Comparison of ENCODE assay signal across 23 cellular contexts in the genomic region with DNA sequence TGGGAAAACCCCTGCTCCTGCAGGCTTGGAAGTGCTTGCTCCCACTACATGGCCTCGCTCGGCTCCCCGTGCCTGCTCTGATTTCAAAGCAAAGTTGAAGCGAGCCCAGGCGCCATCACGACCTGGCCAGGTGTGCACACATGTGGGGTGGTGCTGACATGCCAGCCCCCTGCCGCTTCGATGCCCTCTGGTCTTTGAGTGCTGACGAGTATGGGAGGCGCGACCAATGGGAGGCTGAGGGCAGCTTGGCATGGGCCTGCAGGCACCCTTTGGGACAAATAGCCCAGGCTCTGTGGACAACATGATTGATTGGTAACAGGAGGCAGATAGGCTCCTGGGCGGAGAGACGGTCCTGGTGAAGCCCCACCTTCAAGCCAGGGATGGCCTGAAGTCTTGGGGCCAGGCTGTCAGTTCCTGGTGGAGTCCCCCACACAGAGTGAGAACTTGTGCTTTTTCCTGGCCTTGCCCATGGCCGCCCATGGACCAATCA.
A peak's percentile ranks its signal among the peaks of the same experiment; 100 is the strongest.
DNase-seq lines count a peak whose midpoint lies in the region; ATAC-seq and TF ChIP-seq lines count a peak whose summit lies in the region.
"Had no signal": no experiment of that assay in that cellular context is flagged by ENCODE, and none has a peak within 500 bp of the region (broad histone marks: within the 10 kb centered on the region; RNA-seq: fewer than 3 reads in every experiment).

No MANE protein-coding gene starts in this region.

- H3K4me1 Mint-ChIP-seq in naive thymus-derived CD4-positive, alpha-beta T cell: no peaks in the 10 kb centered on the region
- H3K4me1 Mint-ChIP-seq: CD4-positive, alpha-beta memory T cell had no signal

- POLR2A ChIA-PET in naive thymus-derived CD4-positive, alpha-beta T cell (lab: Charles Lee): no interaction called here

- H3K36me3 Mint-ChIP-seq in naive thymus-derived CD4-positive, alpha-beta T cell: no peaks in the 10 kb centered on the region
- H3K36me3 Mint-ChIP-seq: CD4-positive, alpha-beta memory T cell had no signal

- H3K27ac Mint-ChIP-seq in naive thymus-derived CD4-positive, alpha-beta T cell: no peak overlapping the region
- H3K27ac Mint-ChIP-seq: CD4-positive, alpha-beta memory T cell had no signal

- ATAC-seq in RWPE2 (ENCODE audit: low read depth): no peak
- ATAC-seq in naive thymus-derived CD4-positive, alpha-beta T cell: peak; percentile 14
- peak; percentile 28 for ATAC-seq in stimulated activated naive CD8-positive, alpha-beta T cell treated with anti-CD3 and anti-CD28 coated beads, Interleukin-15, Interleukin-2, amounts not matched to agents 100 U/mL and 50 U/mL, for 24 hours
- ATAC-seq: Panc1 had no signal

- intact Hi-C loops in naive thymus-derived CD4-positive, alpha-beta T cell (cut with micrococcal nuclease): no loop called here

- H3K9me3 ChIP-seq in RWPE2 (ENCODE audit: severe bottlenecking): no peaks in the 10 kb centered on the region
- H3K9me3 ChIP-seq in naive thymus-derived CD4-positive, alpha-beta T cell (ENCODE audit: control insufficient read depth in 2 of 3, low read length in 3 of 3): no peaks in the 10 kb centered on the region
- H3K9me3 ChIP-seq: Caco-2 had no signal

- H3K27me3 ChIP-seq in RWPE2 (ENCODE audit: insufficient read depth, poor library complexity, severe bottlenecking): no peaks in the 10 kb centered on the region
- H3K27me3 ChIP-seq in naive thymus-derived CD4-positive, alpha-beta T cell (ENCODE audit: control insufficient read depth in 2 of 2, insufficient read depth in 2 of 2, low read length in 2 of 2): no peaks in the 10 kb centered on the region
- H3K27me3 ChIP-seq: BLaER1 treated with 17β-estradiol and CSF1 and Interleukin-3, amounts not matched to agents 10 nM and 100 nM had no signal

- H3K9me3 Mint-ChIP-seq in naive thymus-derived CD4-positive, alpha-beta T cell: no peaks in the 10 kb centered on the region

- no peak for TF ChIP-seq CTCF in RWPE2 (IDR thresholded peaks at IDR 0.05; ENCODE audit: poor library complexity, severe bottlenecking)

- H3K4me3 ChIP-seq in RWPE2 (ENCODE audit: severe bottlenecking): no peak overlapping the region
- no peak overlapping the region for H3K4me3 ChIP-seq in naive thymus-derived CD4-positive, alpha-beta T cell (ENCODE audit: low read length)
- H3K4me3 ChIP-seq: BLaER1 treated with 17β-estradiol and CSF1 and Interleukin-3, amounts not matched to agents 10 nM and 100 nM had no signal

- CTCF ChIA-PET in naive thymus-derived CD4-positive, alpha-beta T cell (lab: Charles Lee): no interaction called here

- H3K4me3 Mint-ChIP-seq in naive thymus-derived CD4-positive, alpha-beta T cell: no peak overlapping the region
- H3K4me3 Mint-ChIP-seq: CD4-positive, alpha-beta memory T cell had no signal

- H3K27me3 Mint-ChIP-seq in naive thymus-derived CD4-positive, alpha-beta T cell: no peaks in the 10 kb centered on the region
- H3K27me3 Mint-ChIP-seq: CD4-positive, alpha-beta memory T cell had no signal

- no peak overlapping the region for H3K27ac ChIP-seq in RWPE2 (ENCODE audit: poor library complexity, severe bottlenecking)
- H3K27ac ChIP-seq in naive thymus-derived CD4-positive, alpha-beta T cell (ENCODE audit: low read depth, low read length): no peak overlapping the region
- H3K27ac ChIP-seq: 22Rv1; BLaER1 treated with 17β-estradiol and CSF1 and Interleukin-3, amounts not matched to agents 10 nM and 100 nM had no signal

- no peaks in the 10 kb centered on the region for H3K36me3 ChIP-seq in RWPE2 (ENCODE audit: low read depth)
- no peaks in the 10 kb centered on the region for H3K36me3 ChIP-seq in naive thymus-derived CD4-positive, alpha-beta T cell (ENCODE audit: control insufficient read depth in 2 of 3, insufficient read depth in 3 of 3, low read length in 3 of 3)
- H3K36me3 ChIP-seq: BLaER1 treated with 17β-estradiol and CSF1 and Interleukin-3, amounts not matched to agents 10 nM and 100 nM had no signal

- peak; percentile 54 for DNase-seq in activated effector memory CD4-positive, alpha-beta T cell treated with anti-CD3 and anti-CD28 coated beads, Interleukin-2, amount 50 U/mL, for 16 hours
- DNase-seq in activated effector memory CD4-positive, alpha-beta T cell treated with Interleukin-2 at 50 U/mL for 16 hours: no peak
- DNase-seq in RWPE2 (ENCODE audit: low spot score) (peak; percentile 46), GOT3 (lab: John Stamatoyannopoulos, UW) (no peak), SIG-M5 (lab: John Stamatoyannopoulos, UW) (no peak), NCI-H510A (lab: John Stamatoyannopoulos, UW) (no peak)
- DNase-seq in naive thymus-derived CD4-positive, alpha-beta T cell: no peak
- no peak for DNase-seq in stimulated activated naive CD8-positive, alpha-beta T cell treated with anti-CD3 and anti-CD28 coated beads, Interleukin-15, Interleukin-2, amounts not matched to agents 100 U/mL and 50 U/mL, for 24 hours
- DNase-seq: Caco-2; DND-41; KBM-7; MM.1S; NCI-H1092; NCI-H1436 treated with DMSO at 0.1 percent for 48 hours; NCI-H1930; NCI-H2227 treated with DMSO at 0.1 percent for 48 hours; NCI-H510A treated with DMSO at 0.1 percent for 48 hours; NCI-H748 treated with DMSO at 0.1 percent for 48 hours; NK-92 treated with Interleukin-12 subunit alpha and Interleukin-12 subunit beta, amount 100 ng/mL, for 24 hours had no signal

- H3K4me1 ChIP-seq in RWPE2 (ENCODE audit: insufficient read depth, poor library complexity, severe bottlenecking): no peaks in the 10 kb centered on the region
- H3K4me1 ChIP-seq in naive thymus-derived CD4-positive, alpha-beta T cell (ENCODE audit: control insufficient read depth in 2 of 2, insufficient read depth in 2 of 2, low read length in 2 of 2): no peaks in the 10 kb centered on the region
- H3K4me1 ChIP-seq: BLaER1 treated with 17β-estradiol and CSF1 and Interleukin-3, amounts not matched to agents 10 nM and 100 nM had no signal

Comparison
In these comparisons a context has a peak if more than half of its experiments do, and no peak if none do; other contexts are left out.
1. DNase-seq: peak in activated effector memory CD4-positive, alpha-beta T cell treated with anti-CD3 and anti-CD28 coated beads, Interleukin-2, amount 50 U/mL, for 16 hours (single experiment) and RWPE2 (single experiment); none in activated effector memory CD4-positive, alpha-beta T cell treated with Interleukin-2 at 50 U/mL for 16 hours (single experiment), naive thymus-derived CD4-positive, alpha-beta T cell (0 of 9), stimulated activated naive CD8-positive, alpha-beta T cell treated with anti-CD3 and anti-CD28 coated beads, Interleukin-15, Interleukin-2, amounts not matched to agents 100 U/mL and 50 U/mL, for 24 hours (single experiment), GOT3 (single experiment), SIG-M5 (single experiment) and NCI-H510A (single experiment).